16 cellular contexts compared by ENCODE assay signal in the genomic region with DNA sequence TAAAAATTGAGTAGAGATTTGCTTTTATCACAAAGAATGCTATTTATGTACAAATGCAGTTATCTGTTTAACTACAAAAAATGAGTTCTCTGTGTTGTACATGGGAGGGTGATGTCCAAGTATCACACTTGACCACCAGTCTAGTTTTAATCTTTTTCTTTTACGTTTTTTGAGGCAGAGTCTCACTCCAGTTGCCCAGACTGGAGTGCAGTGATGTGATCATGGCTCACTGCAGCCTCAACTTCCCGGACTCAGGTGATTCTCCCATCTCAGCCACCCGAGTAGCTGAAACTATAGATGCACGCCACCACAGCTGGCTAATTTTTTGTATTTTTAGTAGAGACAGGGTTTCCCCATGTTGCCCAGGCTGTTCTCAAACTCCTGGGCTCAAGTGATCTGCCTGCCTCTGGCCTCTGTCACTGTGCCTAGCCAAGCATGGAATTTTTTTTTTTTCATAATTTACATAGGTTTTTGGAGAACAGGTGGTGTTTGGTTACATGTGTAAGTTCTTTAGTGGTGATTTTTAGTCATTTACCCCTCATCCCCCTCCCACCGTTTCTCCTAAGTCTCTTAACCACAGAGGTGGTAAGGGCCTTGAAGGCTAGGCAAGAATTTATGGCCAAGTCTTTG. TPM values are rescaled to one million over a fixed set of nuclear protein-coding genes. Genes with fewer than 3 reads are reported as not detected.
DNase-seq lines count a peak whose midpoint lies in the region; ATAC-seq and TF ChIP-seq lines count a peak whose summit lies in the region.
"Had no signal": no experiment of that assay in that cellular context is flagged by ENCODE, and none has a peak within 500 bp of the region (broad histone marks: within the 10 kb centered on the region; RNA-seq: fewer than 3 reads in every experiment).

No MANE protein-coding gene starts in this region.

- peak overlapping the region; percentile 65 for H3K4me2 ChIP-seq in DOHH2 (ENCODE audit: low read length)

- H4K20me1 ChIP-seq in DOHH2 (ENCODE audit: control insufficient read depth, insufficient read depth, low read depth, low read length): no peaks in the 10 kb centered on the region

- intact Hi-C loops in sciatic nerve (cut with DNase I): no loop called here
- intact Hi-C loops in stomach (cut with DNase I; ENCODE audit: low total_unique reads): no loop called here

- H3K79me2 ChIP-seq in DOHH2 (ENCODE audit: control insufficient read depth, low read length): peaks cover 15% of the 10 kb centered on the region

- no peak for DNase-seq in NCI-H1417 (lab: John Stamatoyannopoulos, UW)
- DNase-seq in OCI-M1 (lab: John Stamatoyannopoulos, UW): no peak
- DNase-seq in sciatic nerve (ENCODE audit: low spot score): no peak
- no peak for DNase-seq in stomach
- DNase-seq: activated CD4-positive, alpha-beta memory T cell treated with anti-CD3 and anti-CD28 coated beads, Interleukin-2, amount 10 ng/mL, durations not matched to agents 7 days and 5 days; activated naive CD8-positive, alpha-beta T cell treated with anti-CD3 and anti-CD28 coated beads, Interleukin-2, amount 10 ng/mL, durations not matched to agents 7 days and 5 days; DND-41; left ventricle myocardium superior; NCI-H526; stimulated activated CD4-positive, alpha-beta T cell treated with anti-CD3 and anti-CD28 coated beads, Interleukin-4, amount 100 ng/mL, for 24 hours had no signal

- WGBS in stomach, 5 donors: 77 to 95% (median 88%) methylated on average over 5 of the region's 5 CpGs

- no peaks in the 10 kb centered on the region for H3K27me3 ChIP-seq in DOHH2 (ENCODE audit: control insufficient read depth, low read length)
- no peaks in the 10 kb centered on the region for H3K27me3 ChIP-seq in stomach
- H3K27me3 ChIP-seq: gastroesophageal sphincter had no signal

- H3K9me2 ChIP-seq in DOHH2 (replicated peaks; ENCODE audit: control insufficient read depth, low read length): no peaks in the 10 kb centered on the region

- H3K36me3 ChIP-seq in DOHH2 (ENCODE audit: control insufficient read depth, low read length) (no peaks in the 10 kb centered on the region), stomach (no peaks in the 10 kb centered on the region)
- H3K36me3 ChIP-seq: gastroesophageal sphincter, thoracic aorta had no signal

- no peak for TF ChIP-seq EP300 in stomach (IDR thresholded peaks at IDR 0.05)

- H3K4me1 ChIP-seq in DOHH2 (ENCODE audit: control insufficient read depth, low read length) (peaks cover 58% of the 10 kb centered on the region), stomach (no peaks in the 10 kb centered on the region)
- H3K4me1 ChIP-seq: gastroesophageal sphincter had no signal

- peak; percentile 78 for ATAC-seq in GM19328 (IDR thresholded peaks at IDR 0.05; ENCODE audit: unreplicated experiment)
- ATAC-seq in HG02642 (IDR thresholded peaks at IDR 0.05; ENCODE audit: poor library complexity, unreplicated experiment): peak; percentile 81
- ATAC-seq in HG03378 (IDR thresholded peaks at IDR 0.05; ENCODE audit: unreplicated experiment): peak; percentile 73
- ATAC-seq in sciatic nerve: no peak
- ATAC-seq: gastroesophageal sphincter, left ventricle myocardium superior had no signal

- H3K9me3 ChIP-seq in DOHH2 (ENCODE audit: control insufficient read depth, insufficient read depth, low read length): no peaks in the 10 kb centered on the region
- no peaks in the 10 kb centered on the region for H3K9me3 ChIP-seq in stomach
- H3K9me3 ChIP-seq: gastroesophageal sphincter, thoracic aorta had no signal

- no peak for TF ChIP-seq POLR2A in stomach (IDR thresholded peaks at IDR 0.05)

- H3K4me3 ChIP-seq in DOHH2 (ENCODE audit: low read length) (peak overlapping the region; percentile 51), stomach (no peak overlapping the region)
- H3K4me3 ChIP-seq: gastroesophageal sphincter, thoracic aorta had no signal

- H3F3A ChIP-seq in DOHH2 (ENCODE audit: control insufficient read depth, insufficient read depth): peaks cover 15% of the 10 kb centered on the region

- TF ChIP-seq CTCF in DOHH2 (IDR thresholded peaks at IDR 0.05; ENCODE audit: low read depth, low read length, poor library complexity, severe bottlenecking) (no peak), stomach (IDR thresholded peaks at IDR 0.05) (no peak)

- H3K27ac ChIP-seq in DOHH2 (ENCODE audit: low read depth, low read length) (peak overlapping the region; percentile 98), stomach (no peak overlapping the region)
- H3K27ac ChIP-seq: gastroesophageal sphincter, thoracic aorta had no signal

RNA-seq across cellular contexts. Expression of a gene that starts 47.9 kb away (rescaled TPM):
- total RNA-seq in sciatic nerve: 2.7 TPM
- total RNA-seq in stomach: 10 to 100 TPM in 1 of 5 donors, 1 to 10 TPM in 3, not detected in 1; 1.6 to 12.2 (median 6.4) TPM
- under 1 TPM in 1 of 3 donors, not detected in 2; 0.15 TPM for polyA plus RNA-seq in stomach
